In genomic region chr15:31606261-31606669, GRCh38 we compare ENCODE assay signal across 17 cellular contexts.
DNase-seq lines count a peak whose midpoint lies in the region; ATAC-seq and TF ChIP-seq lines count a peak whose summit lies in the region.
"Had no signal": no experiment of that assay in that cellular context is flagged by ENCODE, and none has a peak within 500 bp of the region (broad histone marks: within the 10 kb centered on the region; RNA-seq: fewer than 3 reads in every experiment).

No MANE protein-coding gene starts in this region.

- TF ChIP-seq POLR2A in breast epithelium (IDR thresholded peaks at IDR 0.05) = no peak

- no peaks in the 10 kb centered on the region for H3K27me3 ChIP-seq in breast epithelium
- H3K27me3 ChIP-seq in foreskin keratinocyte = peaks cover 2% of the 10 kb centered on the region
- H3K27me3 ChIP-seq: heart left ventricle had no signal

- H3K36me3 Mint-ChIP-seq in MCF 10A (ENCODE audit: insufficient read depth, unreplicated experiment) (no peaks in the 10 kb centered on the region), type B pancreatic cell (no peaks in the 10 kb centered on the region)
- H3K36me3 Mint-ChIP-seq in naive thymus-derived CD8-positive, alpha-beta T cell = no peaks in the 10 kb centered on the region

- H3K4me1 Mint-ChIP-seq in MCF 10A (ENCODE audit: insufficient read depth, unreplicated experiment) = peaks cover 45% of the 10 kb centered on the region
- H3K4me1 Mint-ChIP-seq in type B pancreatic cell (ENCODE audit: unreplicated experiment) = peaks cover 7% of the 10 kb centered on the region
- peaks cover 0 to 2% (median 0%) of the 10 kb centered on the region in 4 donors for H3K4me1 Mint-ChIP-seq in naive thymus-derived CD8-positive, alpha-beta T cell

- H3K27ac Mint-ChIP-seq in MCF 10A (ENCODE audit: low read depth, unreplicated experiment) (peak overlapping the region; percentile 50), type B pancreatic cell (peak overlapping the region; percentile 70)
- H3K27ac Mint-ChIP-seq in naive thymus-derived CD8-positive, alpha-beta T cell = no peak overlapping the region
- H3K27ac Mint-ChIP-seq: brain had no signal

- intact Hi-C loops in MCF 10A (cut with micrococcal nuclease) (loop anchor here (10.0 kb wide), 1 partner anchor 701 kb away; the partner anchor contains the start of gene FAN1), breast epithelium (cut with DNase I; ENCODE audit: low total_unique reads) (no loop called here)

- H3K4me3 ChIP-seq in breast epithelium (no peak overlapping the region), astrocyte of the spinal cord (ENCODE audit: low read depth, low read length) (no peak overlapping the region)
- H3K4me3 ChIP-seq: heart left ventricle had no signal

- no TSS peak for BruUV-seq in MCF 10A (replicated peaks; lab: Mats Ljungman, UMichigan)

- H3K4me1 ChIP-seq in breast epithelium (no peaks in the 10 kb centered on the region), foreskin keratinocyte (peaks cover 6% of the 10 kb centered on the region)

- peak; percentile 95 for ATAC-seq in foreskin keratinocyte
- no peak for ATAC-seq in naive thymus-derived CD8-positive, alpha-beta T cell
- ATAC-seq: left colon had no signal

- H3K27me3 Mint-ChIP-seq in MCF 10A (ENCODE audit: insufficient read depth, unreplicated experiment) (no peaks in the 10 kb centered on the region), type B pancreatic cell (peaks cover under 1% of the 10 kb centered on the region)
- peaks cover 8 to 36% (median 24%) of the 10 kb centered on the region in 5 donors for H3K27me3 Mint-ChIP-seq in naive thymus-derived CD8-positive, alpha-beta T cell
- H3K27me3 Mint-ChIP-seq: progenitor cell of endocrine pancreas had no signal

- TF ChIP-seq CTCF in MCF 10A (IDR thresholded peaks at IDR 0.05; ENCODE audit: unreplicated experiment) (no peak), breast epithelium (IDR thresholded peaks at IDR 0.05) (no peak), astrocyte of the spinal cord (IDR thresholded peaks at IDR 0.05; ENCODE audit: low read depth, low read length) (no peak), foreskin keratinocyte (conservative IDR thresholded peaks at IDR 0.05) (no peak), type B pancreatic cell (conservative IDR thresholded peaks at IDR 0.05) (no peak)

- H3K9me3 Mint-ChIP-seq in MCF 10A (ENCODE audit: unreplicated experiment) (no peaks in the 10 kb centered on the region), type B pancreatic cell (peaks cover 2% of the 10 kb centered on the region)
- H3K9me3 Mint-ChIP-seq in naive thymus-derived CD8-positive, alpha-beta T cell = peaks cover 0 to 11% (median 2%) of the 10 kb centered on the region in 9 donors

- peaks cover 0 to 8% of the 10 kb centered on the region in 2 donors for H3K9me3 ChIP-seq in breast epithelium

- in situ Hi-C loops in astrocyte of the spinal cord (cut with HindIII; ENCODE audit: low sequenced_read_pairs) = no loop called here

- CTCF ChIA-PET in MCF 10A (lab: Yijun Ruan, JAX) = interaction anchor here (0.8 to 1.1 kb wide), 5 partner anchors 15 to 118 kb away, joined by 3 to 5 read pairs (median 4); no protein-coding TSS in a partner anchor

- no peak overlapping the region for H3K27ac ChIP-seq in breast epithelium
- peak overlapping the region; percentile 11 for H3K27ac ChIP-seq in foreskin keratinocyte
- H3K27ac ChIP-seq: 22Rv1, heart left ventricle had no signal

- no peaks in the 10 kb centered on the region for H3K36me3 ChIP-seq in breast epithelium
- H3K36me3 ChIP-seq: heart left ventricle had no signal

- POLR2A ChIA-PET in MCF 10A (lab: Yijun Ruan, JAX) = interaction anchor here (0.6 to 3.1 kb wide), 14 partner anchors 9 to 959 kb away, joined by 3 to 14 read pairs (median 4); no protein-coding TSS in a partner anchor
- POLR2A ChIA-PET in naive thymus-derived CD8-positive, alpha-beta T cell (lab: Charles Lee) = no interaction called here

- H3K4me3 Mint-ChIP-seq in MCF 10A (ENCODE audit: unreplicated experiment) = no peak overlapping the region
- H3K4me3 Mint-ChIP-seq in type B pancreatic cell = no peak overlapping the region
- no peak overlapping the region for H3K4me3 Mint-ChIP-seq in naive thymus-derived CD8-positive, alpha-beta T cell
- H3K4me3 Mint-ChIP-seq: brain had no signal

- DNase-seq in MCF 10A (ENCODE audit: unreplicated experiment) (peak; percentile 77), breast epithelium (ENCODE audit: low spot score in 2 of 2) (no peak), astrocyte of the spinal cord (ENCODE audit: low read depth, low spot score) (peak; percentile 52), foreskin keratinocyte (peak; percentile 83 to 89), type B pancreatic cell (ENCODE audit: extremely low spot score, unreplicated experiment) (no peak), T1000 (lab: John Stamatoyannopoulos, UW) (no peak), superior temporal gyrus (ENCODE audit: extremely low spot score) (no peak)
- DNase-seq in naive thymus-derived CD8-positive, alpha-beta T cell = no peak
- DNase-seq: activated effector memory CD4-positive, alpha-beta T cell treated with Interleukin-2 at 50 U/mL for 16 hours; COR-L47; effector CD8-positive, alpha-beta T cell; heart left ventricle; left colon; NCI-H2081 had no signal

Comparison
In these comparisons a context has a peak if more than half of its experiments do, and no peak if none do; other contexts are left out.
1. DNase-seq: peak in MCF 10A (single experiment), astrocyte of the spinal cord (single experiment) and foreskin keratinocyte (2 of 2); none in breast epithelium (0 of 2), type B pancreatic cell (single experiment), T1000 (single experiment), superior temporal gyrus (single experiment) and naive thymus-derived CD8-positive, alpha-beta T cell (0 of 10).
2. H3K27ac Mint-ChIP-seq: peak in MCF 10A (single experiment) and type B pancreatic cell (single experiment); none in naive thymus-derived CD8-positive, alpha-beta T cell (0 of 10).